9 cellular contexts compared by ENCODE assay signal in genomic region chr17:50123649-50124349, GRCh38. TPM values are rescaled to one million over a fixed set of nuclear protein-coding genes. Genes with fewer than 3 reads are reported as not detected.
DNase-seq lines count a peak whose midpoint lies in the region; ATAC-seq and TF ChIP-seq lines count a peak whose summit lies in the region.
"Had no signal": no experiment of that assay in that cellular context is flagged by ENCODE, and none has a peak within 500 bp of the region (broad histone marks: within the 10 kb centered on the region; RNA-seq: fewer than 3 reads in every experiment).

No MANE protein-coding gene starts in this region.

- DNase-seq in DMS53 (lab: John Stamatoyannopoulos, UW) (peak; percentile 35), DMS53 treated with DMSO at 0.1 percent for 48 hours (lab: John Stamatoyannopoulos, UW; ENCODE audit: unreplicated experiment) (no peak), WTC11 (ENCODE audit: low spot score) (no peak), islet precursor cell (peak; percentile 81), SW480 (ENCODE audit: low spot score) (no peak), HuH-7 (ENCODE audit: low spot score) (no peak)
- DNase-seq: activated gamma-delta T cell treated with Interleukin-2 at 50 U/mL for 16 hours had no signal

- H3K4me2 ChIP-seq in skeletal muscle satellite cell (ENCODE audit: low read length), result peak overlapping the region; percentile 16

- POLR2A ChIA-PET in WTC11 (lab: Charles Lee), result interaction anchor here (0.7 kb wide), 2 partner anchors 36 to 249 kb away, joined by 3 read pairs; no protein-coding TSS in a partner anchor

- no peaks in the 10 kb centered on the region for H3K9me3 ChIP-seq in skeletal muscle satellite cell (replicated peaks; ENCODE audit: low read length)

- H3K36me3 Mint-ChIP-seq in WTC11, result no peaks in the 10 kb centered on the region

- peaks cover 39% of the 10 kb centered on the region for H3K4me1 Mint-ChIP-seq in WTC11

- H3K4me1 ChIP-seq in skeletal muscle satellite cell (ENCODE audit: control insufficient read depth, insufficient read depth, low read length), result no peaks in the 10 kb centered on the region

- no peak overlapping the region for H3K9ac ChIP-seq in skeletal muscle satellite cell (ENCODE audit: low read depth, low read length)

- peaks cover 37% of the 10 kb centered on the region for H3K27me3 ChIP-seq in skeletal muscle satellite cell (ENCODE audit: control insufficient read depth, insufficient read depth, low read length)

- peak overlapping the region; percentile 11; the same call in 1 of the 2 replicates for H3K4me3 Mint-ChIP-seq in WTC11

- no peak overlapping the region for H3K4me3 ChIP-seq in skeletal muscle satellite cell (ENCODE audit: low read length)

- peak overlapping the region; percentile 66 for H3K27ac Mint-ChIP-seq in WTC11

- CTCF ChIA-PET in WTC11 (lab: Charles Lee), result interaction anchor here (0.6 to 2.6 kb wide), 20 partner anchors 9 to 238 kb away, joined by 3 to 27 read pairs (median 6); partner anchors contain the start of genes PDK2, PPP1R9B and SGCA

- peak; percentile 70 for ATAC-seq in WTC11
- no peak for ATAC-seq in HG02623 (IDR thresholded peaks at IDR 0.05; ENCODE audit: unreplicated experiment)

- no peaks in the 10 kb centered on the region for H3K9me3 Mint-ChIP-seq in WTC11

- no peak for TF ChIP-seq CTCF in WTC11 (IDR thresholded peaks at IDR 0.05)

- H3K27me3 Mint-ChIP-seq in WTC11 (ENCODE audit: low read depth), result peaks cover 38% of the 10 kb centered on the region

- H3K36me3 ChIP-seq in skeletal muscle satellite cell (ENCODE audit: insufficient read depth, low read length), result no peaks in the 10 kb centered on the region

TF ChIP-seq in WTC11, 78 proteins besides CTCF, POLR2A, EP300 and RAD21:
- TF ChIP-seq TP53 (CRISPR knock-in tag; IDR thresholded peaks at IDR 0.05), result peak; percentile 33; the same call in 1 of the 2 replicates
- no peak for TF ChIP-seq PRDM15 (CRISPR knock-in tag; IDR thresholded peaks at IDR 0.05)
- 0 out of 2 replicates have a peak, but pooled peaks have one; percentile 15 for TF ChIP-seq FOXP1 (CRISPR knock-in tag; IDR thresholded peaks at IDR 0.05; ENCODE audit: borderline replicate concordance)
- 0 out of 2 replicates have a peak, but pooled peaks have one; percentile 31 for TF ChIP-seq SP1 (CRISPR knock-in tag; conservative IDR thresholded peaks at IDR 0.05)
- TF ChIP-seq ZNF423 (CRISPR knock-in tag; IDR thresholded peaks at IDR 0.05), result peak; percentile 54
- no peak for TF ChIP-seq ZNF532 (CRISPR knock-in tag; IDR thresholded peaks at IDR 0.05; ENCODE audit: borderline replicate concordance)
- peak; percentile 80 for TF ChIP-seq ZNF263 (CRISPR knock-in tag; IDR thresholded peaks at IDR 0.05; ENCODE audit: low read depth)
- 0 out of 2 replicates have a peak, but pooled peaks have one; percentile 23 for TF ChIP-seq ETV6 (CRISPR knock-in tag; IDR thresholded peaks at IDR 0.05)

RNA-seq across cellular contexts. Expression of gene SAMD14, which starts 6.2 kb away (rescaled TPM):
- total RNA-seq in WTC11 (2021), result 4.5 to 6.0 TPM (median 5.9 TPM) in 3 replicates
- 0.44 and 0.51 TPM in 2 replicates for total RNA-seq in skeletal muscle satellite cell (2012; rRNA removed)

RNA-seq across cellular contexts. Expression of gene PPP1R9B, which starts 26.7 kb away (rescaled TPM):
- 20.4 to 21.7 TPM (median 20.6 TPM) in 3 replicates for total RNA-seq in WTC11 (2021)
- total RNA-seq in skeletal muscle satellite cell (2012; rRNA removed), result 29.2 and 29.5 TPM in 2 replicates

RNA-seq across cellular contexts. Expression of gene PDK2, which starts 28.6 kb away (rescaled TPM):
- total RNA-seq in WTC11 (2021), result 16.6 to 21.3 TPM (median 19.8 TPM) in 3 replicates
- 12.9 and 17.0 TPM in 2 replicates for total RNA-seq in skeletal muscle satellite cell (2012; rRNA removed)

RNA-seq across cellular contexts. Expression of gene SGCA, which starts 42.0 kb away (rescaled TPM):
- total RNA-seq in WTC11 (2021), result 0.39 to 1.0 TPM in 2 of 3 replicates, not detected in the other
- total RNA-seq in skeletal muscle satellite cell (2012; rRNA removed), result 2.5 and 15.7 TPM in 2 replicates

Comparison
In these comparisons a context has a peak if more than half of its experiments do, and no peak if none do; other contexts are left out.
1. DNase-seq: peak in DMS53 (single experiment) and islet precursor cell (single experiment); none in DMS53 treated with DMSO at 0.1 percent for 48 hours (single experiment), WTC11 (single experiment), SW480 (single experiment) and HuH-7 (single experiment).